16 cellular contexts compared by ENCODE assay signal in genomic region chr14:20680363-20680762, GRCh38. TPM values are rescaled to one million over a fixed set of nuclear protein-coding genes. Genes with fewer than 3 reads are reported as not detected.
DNase-seq lines count a peak whose midpoint lies in the region; ATAC-seq, FAIRE-seq and TF ChIP-seq lines count a peak whose summit lies in the region.
"Had no signal": no experiment of that assay in that cellular context is flagged by ENCODE, and none has a peak within 500 bp of the region (broad histone marks: within the 10 kb centered on the region; RNA-seq: fewer than 3 reads in every experiment).

No MANE protein-coding gene starts in this region.

- H3K9me3 Mint-ChIP-seq in astrocyte (ENCODE audit: unreplicated experiment): no peaks in the 10 kb centered on the region
- H3K9me3 Mint-ChIP-seq: activated B cell treated with CpG ODN at 0.5 μM for 24 hours; activated T-helper 17 cell treated with anti-CD3 and anti-CD28 coated beads, Interleukin-2, amount 50 U/mL, for 72 hours; CD8-positive, alpha-beta T cell; central memory CD8-positive, alpha-beta T cell had no signal

- CTCF ChIA-PET in AG04450 (lab: Charles Lee) (interaction anchor here (0.8 to 3.0 kb wide), 6 partner anchors 11 to 291 kb away, joined by 3 to 22 read pairs (median 14); no protein-coding TSS in a partner anchor), HCT116 (lab: Charles Lee) (interaction anchor here (0.6 to 6.1 kb wide), 8 partner anchors 11 to 441 kb away, joined by 4 to 59 read pairs (median 14); no protein-coding TSS in a partner anchor)

- no peaks in the 10 kb centered on the region for H3K27me3 ChIP-seq in AG04450 (ENCODE audit: control insufficient read depth, insufficient read depth, low read length)
- H3K27me3 ChIP-seq in HCT116 (ENCODE audit: insufficient read depth, low read length): no peaks in the 10 kb centered on the region
- peaks cover 3% of the 10 kb centered on the region for H3K27me3 ChIP-seq in astrocyte (ENCODE audit: insufficient read depth, low read length)
- no peaks in the 10 kb centered on the region for H3K27me3 ChIP-seq in muscle layer of duodenum (ENCODE audit: low read depth, low read length)

- H3K4me3 ChIP-seq in AG04450 (ENCODE audit: low read depth, low read length) (peak overlapping the region; percentile 86), HCT116 (replicated peaks in 1 of 2; ENCODE audit: low read depth in 1 of 2, low read length in 2 of 2) (peak overlapping the region in 1 of 2 experiments; percentile 72; a peak in 1 of 4 replicates), astrocyte (ENCODE audit: insufficient read depth, low read depth, low read length) (no peak overlapping the region), muscle layer of duodenum (ENCODE audit: low read depth in 1 of 2, low read length in 2 of 2) (no peak overlapping the region)

- no peak for TF ChIP-seq RAD21 in HCT116 (IDR thresholded peaks at IDR 0.05; ENCODE audit: low read depth)

- H3K79me2 ChIP-seq in HCT116 (ENCODE audit: insufficient read depth, low read length) (no peaks in the 10 kb centered on the region), astrocyte (ENCODE audit: insufficient read depth, low read length) (no peaks in the 10 kb centered on the region)

- no peaks in the 10 kb centered on the region for H3K9me2 ChIP-seq in HCT116 (ENCODE audit: insufficient read depth)

- FAIRE-seq in astrocyte (lab: Jason Lieb, UNC): no peak

- no peak for ATAC-seq in HCT116
- no peak for ATAC-seq in HG03280 (IDR thresholded peaks at IDR 0.05; ENCODE audit: unreplicated experiment)

- BruUV-seq in HCT116 (replicated peaks; lab: Mats Ljungman, UMichigan): no TSS peak

- H3K4me1 ChIP-seq in HCT116 (ENCODE audit: control insufficient read depth in 1 of 2, insufficient read depth in 2 of 2, low read length in 2 of 2): peaks cover 25 to 57% of the 10 kb centered on the region in 2 experiments
- H3K4me1 ChIP-seq in astrocyte (ENCODE audit: insufficient read depth, low read length): peaks cover 15% of the 10 kb centered on the region
- H3K4me1 ChIP-seq in muscle layer of duodenum (ENCODE audit: control insufficient read depth in 1 of 2, insufficient read depth in 2 of 2, low read length in 2 of 2): peaks cover 12 to 19% of the 10 kb centered on the region in 2 donors

- H3K4me2 ChIP-seq in HCT116 (ENCODE audit: low read length) (peak overlapping the region; percentile 96), astrocyte (ENCODE audit: low read length) (peak overlapping the region; percentile 92)

- peaks cover 9% of the 10 kb centered on the region for H3K27me3 Mint-ChIP-seq in astrocyte (ENCODE audit: low read depth, unreplicated experiment)
- H3K27me3 Mint-ChIP-seq: activated B cell treated with CpG ODN at 0.5 μM for 24 hours; activated T-helper 17 cell treated with anti-CD3 and anti-CD28 coated beads, Interleukin-2, amount 50 U/mL, for 72 hours; central memory CD8-positive, alpha-beta T cell had no signal

- H3K9ac ChIP-seq in HCT116 (ENCODE audit: low read length) (no peak overlapping the region; the same call in 1 of the 2 replicates), astrocyte (ENCODE audit: low read length) (no peak overlapping the region)

- H2AFZ ChIP-seq in HCT116 (ENCODE audit: low read depth, low read length, poor library complexity, severe bottlenecking): peak overlapping the region; percentile 93
- no peak overlapping the region for H2AFZ ChIP-seq in astrocyte (ENCODE audit: low read depth, low read length)

- no peak overlapping the region for H3K27ac Mint-ChIP-seq in astrocyte (ENCODE audit: unreplicated experiment)
- H3K27ac Mint-ChIP-seq: activated B cell treated with CpG ODN at 0.5 μM for 24 hours; activated T-helper 17 cell treated with anti-CD3 and anti-CD28 coated beads, Interleukin-2, amount 50 U/mL, for 72 hours; CD8-positive, alpha-beta T cell had no signal

- H3K4me3 Mint-ChIP-seq in astrocyte (ENCODE audit: unreplicated experiment): no peak overlapping the region
- H3K4me3 Mint-ChIP-seq: activated B cell treated with CpG ODN at 0.5 μM for 24 hours; activated T-helper 17 cell treated with anti-CD3 and anti-CD28 coated beads, Interleukin-2, amount 50 U/mL, for 72 hours; CD8-positive, alpha-beta T cell; central memory CD8-positive, alpha-beta T cell had no signal

- H3K4me1 Mint-ChIP-seq in astrocyte (ENCODE audit: low read depth, unreplicated experiment): peaks cover 9% of the 10 kb centered on the region
- H3K4me1 Mint-ChIP-seq: central memory CD8-positive, alpha-beta T cell had no signal

- RAD21 ChIA-PET in HCT116 (lab: Charles Lee; ENCODE audit: low non-redundant PET in 1 of 2, low total read pairs in 2 of 2, uncharacterized antibody in 2 of 2, unreplicated experiment in 2 of 2): no interaction called here

- no peaks in the 10 kb centered on the region for H3K36me3 Mint-ChIP-seq in astrocyte (ENCODE audit: low read depth, unreplicated experiment)

- H3K27ac ChIP-seq in AG04450 (ENCODE audit: low read depth, low read length) (no peak overlapping the region), HCT116 (ENCODE audit: low read depth, low read length) (peak overlapping the region; percentile 97), astrocyte (ENCODE audit: low read depth, low read length) (no peak overlapping the region), muscle layer of duodenum (ENCODE audit: low read length) (peak overlapping the region; percentile 5)

- DNase-seq in AG04450 (ENCODE audit: low read depth, low spot score) (no peak), HCT116 (ENCODE audit: low read depth, low spot score) (no peak), astrocyte (ENCODE audit: low read depth) (no peak), NCI-H187 (lab: John Stamatoyannopoulos, UW) (no peak), SIG-M5 treated with dmso at 0.1 percent for 504 hours (lab: John Stamatoyannopoulos, UW; ENCODE audit: unreplicated experiment) (no peak), NCI-H446 (lab: John Stamatoyannopoulos, UW) (no peak)
- DNase-seq: activated B cell treated with CpG ODN at 0.5 μM for 24 hours, foreskin melanocyte, NCI-H2029 treated with DMSO at 0.1 percent for 48 hours had no signal

- H4K20me1 ChIP-seq in HCT116 (ENCODE audit: insufficient read depth) (no peaks in the 10 kb centered on the region), astrocyte (ENCODE audit: insufficient read depth, low read length) (no peaks in the 10 kb centered on the region)

- H3K9me3 ChIP-seq in AG04450 (ENCODE audit: control insufficient read depth, insufficient read depth, low read length) (no peaks in the 10 kb centered on the region), HCT116 (ENCODE audit: control insufficient read depth in 1 of 2, insufficient read depth in 1 of 2, low read depth in 1 of 2, low read length in 2 of 2) (no peaks in the 10 kb centered on the region), astrocyte (ENCODE audit: insufficient read depth, low read depth, low read length) (no peaks in the 10 kb centered on the region), muscle layer of duodenum (ENCODE audit: control insufficient read depth in 1 of 2, low read length in 2 of 2) (no peaks in the 10 kb centered on the region)

- H3K36me3 ChIP-seq in HCT116 (ENCODE audit: control insufficient read depth in 1 of 2, insufficient read depth in 2 of 2, low read length in 2 of 2) (no peaks in the 10 kb centered on the region), astrocyte (ENCODE audit: insufficient read depth, low read length) (no peaks in the 10 kb centered on the region), muscle layer of duodenum (ENCODE audit: control insufficient read depth in 1 of 2, insufficient read depth in 2 of 2, low read length in 2 of 2) (peaks cover 0 to 4% of the 10 kb centered on the region in 2 donors)

- TF ChIP-seq POLR2A in HCT116 (IDR thresholded peaks at IDR 0.05; ENCODE audit: borderline replicate concordance, extremely low read depth, insufficient read depth, insufficient read length): no peak

- intact Hi-C loops in HCT116 (cut with micrococcal nuclease): loop anchor here (2.0 to 5.0 kb wide), 3 partner anchors 213 to 338 kb away; partner anchors contain the start of genes METTL17, PARP2 and PNP

- POLR2A ChIA-PET in AG04450 (lab: Yijun Ruan, JAX): no interaction called here
- POLR2A ChIA-PET in HCT116 (lab: Charles Lee): interaction anchor here (0.8 to 6.1 kb wide), 8 partner anchors 9 to 337 kb away, joined by 3 to 47 read pairs (median 16); partner anchors contain the start of gene PARP2

- TF ChIP-seq CTCF in AG04450 (IDR thresholded peaks at IDR 0.05; ENCODE audit: low read depth, low read length) (no peak), HCT116 (IDR thresholded peaks at IDR 0.05 in 2 of 3, conservative IDR thresholded peaks at IDR 0.05 in 1 of 3; ENCODE audit: borderline replicate concordance in 1 of 3, insufficient read depth in 1 of 3, low read depth in 2 of 3, low read length in 2 of 3) (no peak), astrocyte (IDR thresholded peaks at IDR 0.05; ENCODE audit: insufficient read depth, low read depth, low read length) (no peak)

TF ChIP-seq in HCT116, 20 proteins besides CTCF, POLR2A, EP300 and RAD21 (continues in another document):
- TF ChIP-seq FOSL1 (IDR thresholded peaks at IDR 0.05; ENCODE audit: low read depth): no peak
- TF ChIP-seq CBX3 (IDR thresholded peaks at IDR 0.05; ENCODE audit: low read depth): no peak
- no peak for TF ChIP-seq SIN3A (IDR thresholded peaks at IDR 0.05; ENCODE audit: low read depth)
- TF ChIP-seq ZNF274 (IDR thresholded peaks at IDR 0.05; ENCODE audit: low read depth, low read length): no peak
- TF ChIP-seq EZH2 (IDR thresholded peaks at IDR 0.05): no peak

RNA-seq across cellular contexts. Expression of gene RNASE4, which starts 4.0 kb away (rescaled TPM):
- 15.8 and 19.0 TPM in 2 replicates for polyA plus RNA-seq in AG04450 (2011; rRNA removed)
- 8.6 and 10.3 TPM in 2 replicates for polyA minus RNA-seq in AG04450 (2011; rRNA and poly(A)+ RNA removed)
- total RNA-seq in HCT116 (2021; ENCODE audit: unreplicated experiment) (3.9 TPM), astrocyte (6.3 and 9.3 TPM in 2 replicates)
- polyA plus RNA-seq in HCT116 (2012): 16.7 and 19.5 TPM in 2 replicates

RNA-seq across cellular contexts. Expression of gene ANG, which starts 8.2 kb away (rescaled TPM):
- 5.1 TPM in 2 replicates for polyA plus RNA-seq in AG04450 (2011; rRNA removed)
- polyA minus RNA-seq in AG04450 (2011; rRNA and poly(A)+ RNA removed): 3.3 and 7.6 TPM in 2 replicates
- 5.8 TPM for total RNA-seq in HCT116 (2021; ENCODE audit: unreplicated experiment)
- 15.4 and 18.0 TPM in 2 replicates for polyA plus RNA-seq in HCT116 (2012)
- 4.0 and 5.2 TPM in 2 replicates for total RNA-seq in astrocyte
- total RNA-seq: activated B cell treated with CpG ODN at 0.5 μM for 24 hours had no signal

RNA-seq across cellular contexts. Expression of gene OR6S1, which starts 38.9 kb away (rescaled TPM):
- polyA plus RNA-seq in AG04450 (2011; rRNA removed): not detected in 2 replicates
- not detected in 2 replicates for polyA minus RNA-seq in AG04450 (2011; rRNA and poly(A)+ RNA removed)
- not detected for total RNA-seq in HCT116 (2021; ENCODE audit: unreplicated experiment)
- polyA plus RNA-seq in HCT116 (2012): not detected in 2 replicates
- total RNA-seq in astrocyte: not detected in 2 replicates
- total RNA-seq: activated B cell treated with CpG ODN at 0.5 μM for 24 hours; activated T-helper 17 cell treated with anti-CD3 and anti-CD28 coated beads, Interleukin-2, amount 50 U/mL, for 72 hours; CD8-positive, alpha-beta T cell; HT-29; mesenteric fat pad had no signal

Comparison
In these comparisons a context has a peak if more than half of its experiments do, and no peak if none do; other contexts are left out.
1. H3K27ac ChIP-seq: peak in HCT116 (single experiment) and muscle layer of duodenum (single experiment); none in AG04450 (single experiment) and astrocyte (single experiment).